Comparison of ENCODE assay signal across 10 cellular contexts in genomic region chr7:152512711-152513110, GRCh38.
A peak's percentile ranks its signal among the peaks of the same experiment; 100 is the strongest.
DNase-seq lines count a peak whose midpoint lies in the region; ATAC-seq and TF ChIP-seq lines count a peak whose summit lies in the region.
"Had no signal": no experiment of that assay in that cellular context is flagged by ENCODE, and none has a peak within 500 bp of the region (broad histone marks: within the 10 kb centered on the region; RNA-seq: fewer than 3 reads in every experiment).

No MANE protein-coding gene starts in this region.

- H3F3A ChIP-seq in PC-9 (ENCODE audit: insufficient read depth, low read depth): peaks cover 13% of the 10 kb centered on the region; the same call in 1 of the 2 replicates

- no peak for TF ChIP-seq CTCF in PC-9 (conservative IDR thresholded peaks at IDR 0.05)
- TF ChIP-seq CTCF in chondrocyte (IDR thresholded peaks at IDR 0.05): no peak
- TF ChIP-seq CTCF in ovary (IDR thresholded peaks at IDR 0.05): no peak
- no peak for TF ChIP-seq CTCF in brain microvascular endothelial cell (IDR thresholded peaks at IDR 0.05; ENCODE audit: low read depth, low read length, missing control alignments)

- WGBS in ovary, 3 donors: 65 to 74% (median 67%) methylated on average over 4 of the region's 4 CpGs

- H3K9me3 ChIP-seq in PC-9 (ENCODE audit: insufficient read depth, low read depth) (no peaks in the 10 kb centered on the region), ovary (no peaks in the 10 kb centered on the region)
- H3K9me3 ChIP-seq: esophagus squamous epithelium had no signal

- H3K36me3 ChIP-seq in PC-9 (ENCODE audit: low read depth) (no peaks in the 10 kb centered on the region), ovary (no peaks in the 10 kb centered on the region), brain microvascular endothelial cell (replicated peaks) (no peaks in the 10 kb centered on the region)
- H3K36me3 ChIP-seq: esophagus squamous epithelium had no signal

- H3K27me3 Mint-ChIP-seq in chondrocyte (ENCODE audit: low read depth): peaks cover 6% of the 10 kb centered on the region

- no TSS peak for BruUV-seq in PC-9 (replicated peaks; lab: Mats Ljungman, UMichigan)

- H3K9me2 ChIP-seq in PC-9 (ENCODE audit: insufficient read depth): no peaks in the 10 kb centered on the region

- TF ChIP-seq POLR2A in ovary (IDR thresholded peaks at IDR 0.05): no peak

- DNase-seq in CD1c-positive myeloid dendritic cell (ENCODE audit: extremely low spot score): peak; percentile 61
- peak in 1 of 2 experiments; percentile 66 for DNase-seq in PC-9
- DNase-seq in chondrocyte (ENCODE audit: low spot score): peak; percentile 0
- no peak for DNase-seq in ovary
- no peak for DNase-seq in Right ventricle myocardium inferior (ENCODE audit: missing footprints)
- DNase-seq in brain microvascular endothelial cell: no peak
- DNase-seq in NCI-H524 (lab: John Stamatoyannopoulos, UW): no peak
- DNase-seq: esophagus squamous epithelium, KG1 had no signal

- 0 out of 2 replicates have a peak overlapping the region, but pooled peaks have one; percentile 14 for H2AFZ ChIP-seq in PC-9

- intact Hi-C loops in PC-9 (cut with micrococcal nuclease; ENCODE audit: unreplicated experiment) (no loop called here), ovary (cut with DNase I) (no loop called here), Right ventricle myocardium inferior (cut with DNase I) (no loop called here)

- no peaks in the 10 kb centered on the region for H4K20me1 ChIP-seq in PC-9 (ENCODE audit: insufficient read depth)

- no peaks in the 10 kb centered on the region for H3K79me2 ChIP-seq in PC-9 (ENCODE audit: low read depth)

- H3K4me2 ChIP-seq in PC-9: peak overlapping the region; percentile 30

- H3K27ac ChIP-seq in PC-9 (no peak overlapping the region), ovary (no peak overlapping the region), brain microvascular endothelial cell (no peak overlapping the region)
- H3K27ac ChIP-seq: esophagus squamous epithelium had no signal

- CTCF ChIA-PET in PC-9 (lab: Charles Lee): no interaction called here

- H3K4me1 ChIP-seq in PC-9 (replicated peaks; ENCODE audit: insufficient read depth): peaks cover 7% of the 10 kb centered on the region; the same call in 1 of the 2 replicates
- no peaks in the 10 kb centered on the region for H3K4me1 ChIP-seq in ovary (ENCODE audit: insufficient read depth)
- H3K4me1 ChIP-seq: esophagus squamous epithelium had no signal

- no peaks in the 10 kb centered on the region for H3K4me1 Mint-ChIP-seq in chondrocyte (ENCODE audit: low read depth)

- POLR2A ChIA-PET in PC-9 (lab: Charles Lee; ENCODE audit: unreplicated experiment): interaction anchor here (0.6 kb wide), 1 partner anchor 31 kb away, joined by 4 read pairs; no protein-coding TSS in a partner anchor

- peak; percentile 53 for ATAC-seq in GM21447 (IDR thresholded peaks at IDR 0.05; ENCODE audit: unreplicated experiment)
- ATAC-seq in Right ventricle myocardium inferior: no peak

- H3K27me3 ChIP-seq in PC-9 (ENCODE audit: insufficient read depth, low read depth) (no peaks in the 10 kb centered on the region), ovary (no peaks in the 10 kb centered on the region), brain microvascular endothelial cell (replicated peaks) (no peaks in the 10 kb centered on the region)
- H3K27me3 ChIP-seq: esophagus squamous epithelium had no signal

- in situ Hi-C loops in brain microvascular endothelial cell (cut with HindIII; ENCODE audit: low pct_ligation_motif_present, low sequenced_read_pairs): no loop called here

- H3K4me3 ChIP-seq in PC-9 (no peak overlapping the region), ovary (no peak overlapping the region), brain microvascular endothelial cell (ENCODE audit: low read depth, low read length) (no peak overlapping the region)
- H3K4me3 ChIP-seq: esophagus squamous epithelium had no signal

- TF ChIP-seq EP300 in ovary (IDR thresholded peaks at IDR 0.05): no peak

- no peak overlapping the region for H3K4me3 Mint-ChIP-seq in chondrocyte (ENCODE audit: unreplicated experiment)

- H3K36me3 Mint-ChIP-seq in chondrocyte (ENCODE audit: low read depth): no peaks in the 10 kb centered on the region

- H3K27ac Mint-ChIP-seq in chondrocyte (ENCODE audit: unreplicated experiment): no peak overlapping the region

- no peaks in the 10 kb centered on the region for H3K9me3 Mint-ChIP-seq in chondrocyte (ENCODE audit: low read depth)

Comparison
In these comparisons a context has a peak if more than half of its experiments do, and no peak if none do; other contexts are left out.
1. DNase-seq: peak in CD1c-positive myeloid dendritic cell (single experiment) and chondrocyte (single experiment); none in ovary (0 of 5), Right ventricle myocardium inferior (single experiment), brain microvascular endothelial cell (single experiment) and NCI-H524 (0 of 2).